8 cellular contexts compared by ENCODE assay signal in genomic region chr12:68808388-68809189, GRCh38. TPM values are rescaled to one million over a fixed set of nuclear protein-coding genes. Genes with fewer than 3 reads are reported as not detected.
A peak's percentile ranks its signal among the peaks of the same experiment; 100 is the strongest.
DNase-seq lines count a peak whose midpoint lies in the region; ATAC-seq and TF ChIP-seq lines count a peak whose summit lies in the region.

No MANE protein-coding gene starts in this region.

- H3K27me3 ChIP-seq in parathyroid adenoma (ENCODE audit: control insufficient read depth, insufficient read depth, low read length) (no peaks in the 10 kb centered on the region), tibial nerve (no peaks in the 10 kb centered on the region)

- no peaks in the 10 kb centered on the region for H3K79me2 ChIP-seq in parathyroid adenoma

- no peak for TF ChIP-seq CTCF in parathyroid adenoma (IDR thresholded peaks at IDR 0.05)
- TF ChIP-seq CTCF in tibial nerve (IDR thresholded peaks at IDR 0.05), result peak in 2 of 5 experiments; percentile 45 to 50

- no peaks in the 10 kb centered on the region for H3K36me3 ChIP-seq in parathyroid adenoma (ENCODE audit: control insufficient read depth, insufficient read depth, low read length)
- H3K36me3 ChIP-seq in tibial nerve, result peaks cover 0 to 34% (median 0%) of the 10 kb centered on the region in 3 donors

- H3K27ac ChIP-seq in parathyroid adenoma (peak overlapping the region; percentile 89), tibial nerve (peak overlapping the region; percentile 96 to 99 (median 98))

- H3K27ac Mint-ChIP-seq in activated naive CD8-positive, alpha-beta T cell treated with anti-CD3 and anti-CD28 coated beads, Interleukin-2, amount 10 ng/mL, durations not matched to agents 7 days and 5 days, result peak overlapping the region; percentile 100

- POLR2A ChIA-PET in activated naive CD8-positive, alpha-beta T cell treated with anti-CD3 and anti-CD28 coated beads, Interleukin-2, amount 10 ng/mL, durations not matched to agents 7 days and 5 days (lab: Charles Lee), result interaction anchor here (0.8 to 3.0 kb wide), 23 partner anchors 9 to 550 kb away, joined by 3 to 61 read pairs (median 3); partner anchors contain the start of genes MDM1, RAP1B and SLC35E3

- H3K4me1 ChIP-seq in parathyroid adenoma, result no peaks in the 10 kb centered on the region
- peaks cover 0 to 45% (median 13%) of the 10 kb centered on the region in 4 donors for H3K4me1 ChIP-seq in tibial nerve

- H3K9ac ChIP-seq in parathyroid adenoma, result peak overlapping the region; percentile 95

- peak overlapping the region; percentile 92 for H3K4me3 Mint-ChIP-seq in activated naive CD8-positive, alpha-beta T cell treated with anti-CD3 and anti-CD28 coated beads, Interleukin-2, amount 10 ng/mL, durations not matched to agents 7 days and 5 days

- peaks cover 25% of the 10 kb centered on the region for H3K4me1 Mint-ChIP-seq in activated naive CD8-positive, alpha-beta T cell treated with anti-CD3 and anti-CD28 coated beads, Interleukin-2, amount 10 ng/mL, durations not matched to agents 7 days and 5 days

- DNase-seq in NCI-H1092 (lab: John Stamatoyannopoulos, UW) (peak; percentile 18), SKM-1 (lab: John Stamatoyannopoulos, UW; ENCODE audit: unreplicated experiment) (peak; percentile 28), Right ventricle myocardium superior (peak; percentile 81), tibial nerve (ENCODE audit: low spot score in 2 of 2) (peak; percentile 55 to 66)
- DNase-seq in activated naive CD8-positive, alpha-beta T cell treated with anti-CD3 and anti-CD28 coated beads, Interleukin-2, amount 10 ng/mL, durations not matched to agents 7 days and 5 days, result peak; percentile 69

- H3K36me3 Mint-ChIP-seq in activated naive CD8-positive, alpha-beta T cell treated with anti-CD3 and anti-CD28 coated beads, Interleukin-2, amount 10 ng/mL, durations not matched to agents 7 days and 5 days, result peaks cover 39% of the 10 kb centered on the region

- H3K9me3 ChIP-seq in parathyroid adenoma (ENCODE audit: control insufficient read depth, low read length) (no peaks in the 10 kb centered on the region), tibial nerve (no peaks in the 10 kb centered on the region)

- intact Hi-C loops in Right ventricle myocardium superior (cut with DNase I), result no loop called here

- 1 to 2% methylated on average over 28 to 37 of the region's 61 CpGs for WGBS in tibial nerve, 2 donors

- peak overlapping the region; percentile 79 for H3K4me3 ChIP-seq in parathyroid adenoma (ENCODE audit: low read depth, low read length)
- H3K4me3 ChIP-seq in tibial nerve, result peak overlapping the region; percentile 86 to 99 (median 90)

- H2AFZ ChIP-seq in parathyroid adenoma, result peak overlapping the region; percentile 95

- H3K9me3 Mint-ChIP-seq in activated naive CD8-positive, alpha-beta T cell treated with anti-CD3 and anti-CD28 coated beads, Interleukin-2, amount 10 ng/mL, durations not matched to agents 7 days and 5 days, result no peaks in the 10 kb centered on the region

- peak overlapping the region; percentile 94 for H3K4me2 ChIP-seq in parathyroid adenoma (ENCODE audit: low read length)

- H3K27me3 Mint-ChIP-seq in activated naive CD8-positive, alpha-beta T cell treated with anti-CD3 and anti-CD28 coated beads, Interleukin-2, amount 10 ng/mL, durations not matched to agents 7 days and 5 days, result no peaks in the 10 kb centered on the region

- peak; percentile 48 for ATAC-seq in HG02623 (IDR thresholded peaks at IDR 0.05; ENCODE audit: unreplicated experiment)
- peak; percentile 23 for ATAC-seq in activated naive CD8-positive, alpha-beta T cell treated with anti-CD3 and anti-CD28 coated beads, Interleukin-2, amount 10 ng/mL, durations not matched to agents 7 days and 5 days (ENCODE audit: low read depth)
- ATAC-seq in Right ventricle myocardium superior (ENCODE audit: poor library complexity), result peak; percentile 75

- peak in 1 of 2 donors; percentile 71 for TF ChIP-seq EP300 in tibial nerve (IDR thresholded peaks at IDR 0.05)

- TF ChIP-seq POLR2A in GM10847 (IDR thresholded peaks at IDR 0.05; ENCODE audit: extremely low read depth, insufficient read length) (peak; percentile 70), tibial nerve (IDR thresholded peaks at IDR 0.05) (peak in 1 of 2 donors; percentile 24)

RNA-seq across cellular contexts. Expression of gene MDM2, which starts 0.6 kb away (rescaled TPM):
- 100 to 1,000 TPM; 156 to 169 TPM for total RNA-seq in activated naive CD8-positive, alpha-beta T cell treated with anti-CD3 and anti-CD28 coated beads, Interleukin-2, amount 10 ng/mL, durations not matched to agents 7 days and 5 days
- 38.1 TPM for total RNA-seq in Right ventricle myocardium superior
- 10 to 100 TPM; 75.9 to 99.6 (median 85.8) TPM for total RNA-seq in tibial nerve

Comparison
In these comparisons a context has a peak if more than half of its experiments do, and no peak if none do; other contexts are left out.
1. Peak in every context shown above with its lines: DNase-seq, ATAC-seq, H3K4me3 ChIP-seq and H3K27ac ChIP-seq.
2. ATAC-seq: peak in every context shown above with its lines; median percentile 75 in Right ventricle myocardium superior; 48 in HG02623; 23 in activated naive CD8-positive, alpha-beta T cell treated with anti-CD3 and anti-CD28 coated beads, Interleukin-2, amount 10 ng/mL, durations not matched to agents 7 days and 5 days.
3. DNase-seq: peak in every context shown above with its lines; median percentile 81 in Right ventricle myocardium superior; 69 in activated naive CD8-positive, alpha-beta T cell treated with anti-CD3 and anti-CD28 coated beads, Interleukin-2, amount 10 ng/mL, durations not matched to agents 7 days and 5 days; 60 in tibial nerve; 28 in SKM-1; 18 in NCI-H1092.